13 cellular contexts compared by ENCODE assay signal in the genomic region with DNA sequence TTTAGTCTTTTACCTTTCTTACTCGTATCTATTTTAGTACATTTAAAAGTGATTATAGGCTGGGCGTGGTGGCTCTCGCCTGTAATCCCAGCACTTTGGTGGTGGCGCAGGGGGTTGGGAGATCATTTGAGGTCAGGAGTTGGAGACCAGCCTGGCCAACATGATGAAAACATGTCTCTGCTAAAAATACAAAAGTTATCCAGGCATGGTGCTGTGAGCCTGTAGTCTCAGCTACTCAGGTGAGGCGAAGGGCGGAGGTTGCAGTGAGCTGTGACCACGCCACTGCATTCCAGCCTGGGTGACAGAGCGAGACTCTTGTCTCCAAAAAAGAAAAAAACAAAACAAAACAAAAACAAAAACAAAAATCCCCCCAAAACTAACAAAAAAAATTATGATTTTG.
"Had no signal": no experiment of that assay in that cellular context is flagged by ENCODE, and none has a peak within 500 bp of the region (broad histone marks: within the 10 kb centered on the region; RNA-seq: fewer than 3 reads in every experiment).

No MANE protein-coding gene starts in this region.

- H3K36me3 Mint-ChIP-seq: WTC11 had no signal

- H3K4me1 ChIP-seq: transverse colon had no signal

- ATAC-seq: activated naive CD4-positive, alpha-beta T cell treated with anti-CD3 and anti-CD28 coated beads, Interleukin-2, amount 50 U/mL, for 72 hours; esophagus mucosa; left lobe of liver; WTC11 had no signal

- H3K9me3 ChIP-seq: ovary, transverse colon had no signal

- H3K9me3 Mint-ChIP-seq: activated naive CD4-positive, alpha-beta T cell treated with anti-CD3 and anti-CD28 coated beads, Interleukin-2, amount 50 U/mL, for 72 hours; neural crest cell; WTC11 had no signal

- H3K27ac Mint-ChIP-seq: activated naive CD4-positive, alpha-beta T cell treated with anti-CD3 and anti-CD28 coated beads, Interleukin-2, amount 50 U/mL, for 72 hours; WTC11 had no signal

- DNase-seq: activated CD4-positive, alpha-beta T cell treated with anti-CD3 and anti-CD28 coated beads for 48 hours; aorta; mammary epithelial cell; ovary; T-helper 1 cell; transverse colon had no signal

- H3K4me3 Mint-ChIP-seq: neural crest cell, WTC11 had no signal

- H3K27ac ChIP-seq: ovary, SK-N-MC, skin epidermis, transverse colon had no signal

- H3K4me1 Mint-ChIP-seq: neural crest cell had no signal

- H3K4me3 ChIP-seq: ovary, SK-N-MC, skin epidermis, transverse colon had no signal

- H3K27me3 ChIP-seq: ovary, transverse colon had no signal

- H3K36me3 ChIP-seq: ovary, transverse colon had no signal
